ENCODE assay signal across 18 cellular contexts in genomic region chr3:52040600-52040999, GRCh38. TPM values are rescaled to one million over a fixed set of nuclear protein-coding genes. Genes with fewer than 3 reads are reported as not detected.
DNase-seq lines count a peak whose midpoint lies in the region; ATAC-seq and TF ChIP-seq lines count a peak whose summit lies in the region.
"Had no signal": no experiment of that assay in that cellular context is flagged by ENCODE, and none has a peak within 500 bp of the region (broad histone marks: within the 10 kb centered on the region; RNA-seq: fewer than 3 reads in every experiment).

No MANE protein-coding gene starts in this region.

- H3K27me3 Mint-ChIP-seq in neural progenitor cell (ENCODE audit: insufficient read depth, low read depth): peaks cover 6% of the 10 kb centered on the region

- H3K27me3 ChIP-seq in neural progenitor cell (no peaks in the 10 kb centered on the region), upper lobe of left lung (no peaks in the 10 kb centered on the region)

- H3K4me1 Mint-ChIP-seq in neural progenitor cell: peaks cover 24% of the 10 kb centered on the region

- H3F3A ChIP-seq in neural progenitor cell (ENCODE audit: low read depth): no peaks in the 10 kb centered on the region

- ATAC-seq in Right ventricle myocardium superior (ENCODE audit: poor library complexity) (peak; percentile 2), left cardiac atrium (no peak), upper lobe of left lung (ENCODE audit: low FRiP score in 2 of 2) (no peak)
- ATAC-seq: activated CD4-positive, CD25-positive, alpha-beta regulatory T cell treated with anti-CD3 and anti-CD28 coated beads, Interleukin-2, amount 50 U/mL, for 24 hours; activated CD8-positive, alpha-beta T cell treated with anti-CD3 and anti-CD28 coated beads, Interleukin-2, amount 10 ng/mL, durations not matched to agents 7 days and 5 days; activated T-cell treated with anti-CD3 and anti-CD28 coated beads, Interleukin-2, amount 50 U/mL, for 4 hours; naive thymus-derived CD4-positive, alpha-beta T cell had no signal

- 66 to 80% methylated on average over 8 of the region's 8 CpGs for WGBS in upper lobe of left lung, 2 donors

- TF ChIP-seq CTCF in neural progenitor cell (IDR thresholded peaks at IDR 0.05) (no peak), upper lobe of left lung (IDR thresholded peaks at IDR 0.05) (no peak)

- H3K4me1 ChIP-seq in neural progenitor cell (peaks cover 18% of the 10 kb centered on the region), upper lobe of left lung (peaks cover 20 to 29% (median 26%) of the 10 kb centered on the region in 4 donors)

- no peak overlapping the region for H3K27ac ChIP-seq in neural progenitor cell
- peak overlapping the region; percentile 59 to 90 (median 85) for H3K27ac ChIP-seq in upper lobe of left lung

- H3K9me3 ChIP-seq in neural progenitor cell (ENCODE audit: low read depth) (no peaks in the 10 kb centered on the region), upper lobe of left lung (no peaks in the 10 kb centered on the region)
- H3K9me3 ChIP-seq: HAP-1 had no signal

- no peaks in the 10 kb centered on the region for H3K79me2 ChIP-seq in neural progenitor cell (ENCODE audit: low read depth)

- no peak for TF ChIP-seq EP300 in upper lobe of left lung (IDR thresholded peaks at IDR 0.05)

- H3K4me3 Mint-ChIP-seq in neural progenitor cell: no peak overlapping the region
- H3K4me3 Mint-ChIP-seq: activated CD8-positive, alpha-beta T cell treated with anti-CD3 and anti-CD28 coated beads, Interleukin-2, amount 10 ng/mL, durations not matched to agents 7 days and 5 days; activated T-cell treated with anti-CD3 and anti-CD28 coated beads, Interleukin-2, amount 50 U/mL, for 4 hours; naive thymus-derived CD4-positive, alpha-beta T cell had no signal

- DNase-seq in Right ventricle myocardium superior: no peak
- no peak for DNase-seq in left cardiac atrium
- peak; percentile 70 for DNase-seq in globus pallidus (ENCODE audit: low spot score)
- no peak for DNase-seq in neural progenitor cell (ENCODE audit: low spot score)
- DNase-seq in upper lobe of left lung: no peak
- DNase-seq in activated CD4-positive, CD25-positive, alpha-beta regulatory T cell (lab: John Stamatoyannopoulos, UW): no peak
- no peak for DNase-seq in activated CD8-positive, alpha-beta memory T cell treated with anti-CD3 and anti-CD28 coated beads, Interleukin-2, amount 50 U/mL, for 48 hours
- no peak for DNase-seq in OCI-M2 (lab: John Stamatoyannopoulos, UW; ENCODE audit: unreplicated experiment)
- DNase-seq: activated CD8-positive, alpha-beta T cell treated with anti-CD3 and anti-CD28 coated beads, Interleukin-2, amount 10 ng/mL, durations not matched to agents 7 days and 5 days; activated naive CD4-positive, alpha-beta T cell treated with Interleukin-2 at 50 U/mL for 16 hours; activated T-cell treated with anti-CD3 and anti-CD28 coated beads, Interleukin-2, amount 50 U/mL, for 4 hours; COR-L47; effector CD4-positive, alpha-beta T cell; mesenchymal stem cell; naive thymus-derived CD4-positive, alpha-beta T cell; NCI-H1436 treated with DMSO at 0.1 percent for 48 hours had no signal

- no peak overlapping the region for H3K4me3 ChIP-seq in neural progenitor cell
- no peak overlapping the region for H3K4me3 ChIP-seq in upper lobe of left lung
- H3K4me3 ChIP-seq: HAP-1 had no signal

- no peak overlapping the region for H3K4me2 ChIP-seq in neural progenitor cell

- intact Hi-C loops in Right ventricle myocardium superior (cut with DNase I) (no loop called here), left cardiac atrium (cut with DNase I) (no loop called here)

- TF ChIP-seq POLR2A in upper lobe of left lung (IDR thresholded peaks at IDR 0.05): no peak

- no peak overlapping the region for H3K9ac ChIP-seq in neural progenitor cell

- H3K27ac Mint-ChIP-seq in neural progenitor cell: peak overlapping the region; percentile 90
- H3K27ac Mint-ChIP-seq: activated CD8-positive, alpha-beta T cell treated with anti-CD3 and anti-CD28 coated beads, Interleukin-2, amount 10 ng/mL, durations not matched to agents 7 days and 5 days had no signal

- H3K9me3 Mint-ChIP-seq in neural progenitor cell: no peaks in the 10 kb centered on the region
- H3K9me3 Mint-ChIP-seq: activated T-cell treated with anti-CD3 and anti-CD28 coated beads, Interleukin-2, amount 50 U/mL, for 4 hours; naive thymus-derived CD4-positive, alpha-beta T cell had no signal

- no peak overlapping the region for H2AFZ ChIP-seq in neural progenitor cell (replicated peaks)

- no peaks in the 10 kb centered on the region for H3K36me3 Mint-ChIP-seq in neural progenitor cell
- H3K36me3 Mint-ChIP-seq: naive thymus-derived CD4-positive, alpha-beta T cell had no signal

- H4K20me1 ChIP-seq in neural progenitor cell (ENCODE audit: low read depth): no peaks in the 10 kb centered on the region

- H3K36me3 ChIP-seq in neural progenitor cell: no peaks in the 10 kb centered on the region
- no peaks in the 10 kb centered on the region for H3K36me3 ChIP-seq in upper lobe of left lung
- H3K36me3 ChIP-seq: HAP-1 had no signal

RNA-seq across cellular contexts. Expression of gene DUSP7, which starts 15.8 kb away (rescaled TPM):
- total RNA-seq in Right ventricle myocardium superior: 23.2 TPM
- 10 to 100 TPM; 24.6 to 39.3 TPM for total RNA-seq in left cardiac atrium
- total RNA-seq in neural progenitor cell (ENCODE audit: low replicate concordance): 2.4 and 10.7 TPM in 2 replicates
- total RNA-seq in upper lobe of left lung: 10 to 100 TPM; 24.1 to 49.1 (median 35.3) TPM

RNA-seq across cellular contexts. Expression of gene RPL29, which starts 44.9 kb away (rescaled TPM):
- 594 TPM for total RNA-seq in Right ventricle myocardium superior
- 100 to 1,000 TPM; 586 to 682 TPM for total RNA-seq in left cardiac atrium
- 1,431 and 2,019 TPM in 2 replicates for total RNA-seq in neural progenitor cell (ENCODE audit: low replicate concordance)
- total RNA-seq in upper lobe of left lung: 1,000 to 10,000 TPM in 1 of 6 donors, 100 to 1,000 TPM in 5; 306 to 1,159 (median 770) TPM

RNA-seq across cellular contexts. Expression of gene ACY1, which starts 57.3 kb away (rescaled TPM):
- total RNA-seq in Right ventricle myocardium superior (23.2 TPM), left cardiac atrium (10 to 100 TPM; 21.8 to 24.8 TPM), neural progenitor cell (ENCODE audit: low replicate concordance) (17.3 and 31.8 TPM in 2 replicates), upper lobe of left lung (10 to 100 TPM; 17.4 to 65.0 (median 35.9) TPM)
